ENCODE assay signal across 16 cellular contexts in the genomic region with DNA sequence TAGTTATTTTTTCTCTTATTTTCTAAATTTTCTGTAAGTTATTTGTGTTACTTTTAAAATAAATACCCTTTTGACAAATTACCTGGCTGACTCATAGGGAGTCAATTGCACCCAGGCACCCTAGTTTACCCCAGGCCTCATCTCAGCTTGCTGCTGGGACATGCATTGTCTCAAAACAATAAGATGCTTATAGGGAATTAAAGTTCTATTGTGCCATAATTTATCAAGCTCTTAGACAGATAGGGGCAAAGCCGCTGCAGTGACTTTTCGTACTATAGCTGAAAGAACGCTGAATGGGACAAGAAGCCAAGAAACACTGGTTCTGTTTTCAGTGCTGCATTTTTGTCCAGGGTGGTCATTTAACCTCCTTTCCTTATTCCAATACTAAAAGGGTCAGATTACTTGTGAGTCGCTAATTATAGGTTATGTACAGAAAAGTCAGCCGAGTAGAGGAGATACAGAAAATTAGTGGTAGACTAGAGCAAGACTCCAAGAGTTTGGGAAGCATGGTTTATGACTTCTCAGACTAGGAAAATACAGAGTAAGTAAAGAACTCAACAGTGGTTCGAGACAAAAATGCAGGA. TPM values are rescaled to one million over a fixed set of nuclear protein-coding genes. Genes with fewer than 3 reads are reported as not detected.
"Had no signal": no experiment of that assay in that cellular context is flagged by ENCODE, and none has a peak within 500 bp of the region (broad histone marks: within the 10 kb centered on the region; RNA-seq: fewer than 3 reads in every experiment).

No MANE protein-coding gene starts in this region.

- H3K36me3 ChIP-seq: lower lobe of right lung, tibial artery, uterus had no signal

- H3K9me3 ChIP-seq: lower lobe of right lung, tibial artery, uterus had no signal

- H3K4me1 Mint-ChIP-seq: activated T-helper 17 cell treated with anti-CD3 and anti-CD28 coated beads, Interleukin-2, amount 50 U/mL, for 72 hours; brain; central memory CD8-positive, alpha-beta T cell; immature natural killer cell had no signal

- H3K27me3 Mint-ChIP-seq: activated T-helper 17 cell treated with anti-CD3 and anti-CD28 coated beads, Interleukin-2, amount 50 U/mL, for 72 hours; dendritic cell treated with granulocyte-macrophage colony-stimulating factor and Interleukin-4, amounts not matched to agents 40 ng/mL and 50 ng/mL, for 4 days had no signal

- H3K27ac Mint-ChIP-seq: activated CD4-positive, alpha-beta T cell treated with anti-CD3 and anti-CD28 coated beads, Interleukin-2, amount 10 ng/mL, durations not matched to agents 24 days and 14 days; activated naive CD4-positive, alpha-beta T cell treated with anti-CD3 and anti-CD28 coated beads for 36 hours; activated T-helper 17 cell treated with anti-CD3 and anti-CD28 coated beads, Interleukin-2, amount 50 U/mL, for 72 hours; brain; dendritic cell treated with granulocyte-macrophage colony-stimulating factor and Interleukin-4, amounts not matched to agents 40 ng/mL and 50 ng/mL, for 4 days; immature natural killer cell; mesothelial cell of epicardium; WTC11 had no signal

- H3K36me3 Mint-ChIP-seq: brain, immature natural killer cell, mesothelial cell of epicardium, WTC11 had no signal

- H3K27me3 ChIP-seq: tibial artery, uterus had no signal

- H3K4me3 ChIP-seq: lower lobe of right lung, tibial artery, uterus had no signal

- H3K4me3 Mint-ChIP-seq: activated CD4-positive, alpha-beta T cell treated with anti-CD3 and anti-CD28 coated beads, Interleukin-2, amount 10 ng/mL, durations not matched to agents 24 days and 14 days; activated naive CD4-positive, alpha-beta T cell treated with anti-CD3 and anti-CD28 coated beads for 36 hours; activated T-helper 17 cell treated with anti-CD3 and anti-CD28 coated beads, Interleukin-2, amount 50 U/mL, for 72 hours; brain; central memory CD8-positive, alpha-beta T cell; dendritic cell treated with granulocyte-macrophage colony-stimulating factor and Interleukin-4, amounts not matched to agents 40 ng/mL and 50 ng/mL, for 4 days; immature natural killer cell; mesothelial cell of epicardium; WTC11 had no signal

- H3K4me1 ChIP-seq: lower lobe of right lung, tibial artery, uterus had no signal

- H3K9me3 Mint-ChIP-seq: activated CD4-positive, alpha-beta T cell treated with anti-CD3 and anti-CD28 coated beads, Interleukin-2, amount 10 ng/mL, durations not matched to agents 24 days and 14 days; activated naive CD4-positive, alpha-beta T cell treated with anti-CD3 and anti-CD28 coated beads for 36 hours; activated T-helper 17 cell treated with anti-CD3 and anti-CD28 coated beads, Interleukin-2, amount 50 U/mL, for 72 hours; brain; central memory CD8-positive, alpha-beta T cell; dendritic cell treated with granulocyte-macrophage colony-stimulating factor and Interleukin-4, amounts not matched to agents 40 ng/mL and 50 ng/mL, for 4 days; immature natural killer cell; mesothelial cell of epicardium; WTC11 had no signal

- DNase-seq: activated CD4-positive, alpha-beta T cell treated with anti-CD3 and anti-CD28 coated beads, Interleukin-2, amount 10 ng/mL, durations not matched to agents 24 days and 14 days; activated naive CD4-positive, alpha-beta T cell treated with anti-CD3 and anti-CD28 coated beads for 36 hours; erythroblast; glutamatergic neuron; immature natural killer cell; left cardiac atrium; lower lobe of right lung; tibial artery; uterus had no signal

RNA-seq across cellular contexts. Expression of gene EXD1, which starts 50.3 kb away (rescaled TPM):
- total RNA-seq: activated CD4-positive, alpha-beta T cell treated with anti-CD3 and anti-CD28 coated beads, Interleukin-2, amount 10 ng/mL, durations not matched to agents 24 days and 14 days; activated naive CD4-positive, alpha-beta T cell treated with anti-CD3 and anti-CD28 coated beads for 36 hours; left cardiac atrium; lower lobe of right lung; mesothelial cell of epicardium; skeletal muscle tissue; uterus had no signal
